ENCODE assay signal across 8 cellular contexts in genomic region chr5:125408582-125409069, GRCh38.
DNase-seq lines count a peak whose midpoint lies in the region; ATAC-seq and TF ChIP-seq lines count a peak whose summit lies in the region.

No MANE protein-coding gene starts in this region.

- H3K36me3 ChIP-seq in cardiac muscle cell (no peaks in the 10 kb centered on the region), PC-3 (ENCODE audit: low read depth, low read length) (no peaks in the 10 kb centered on the region)

- intact Hi-C loops in cardiac septum (cut with DNase I), result no loop called here
- intact Hi-C loops in PC-3 (cut with micrococcal nuclease), result loop anchor here (1.0 to 10.0 kb wide), 12 partner anchors 38 to 756 kb away; no protein-coding TSS in a partner anchor

- POLR2A ChIA-PET in PC-3 (lab: Charles Lee; ENCODE audit: unreplicated experiment), result interaction anchor here (0.5 to 1.0 kb wide), 3 partner anchors 14 to 1467 kb away, joined by 3 to 4 read pairs (median 4); no protein-coding TSS in a partner anchor

- no TSS peak for BruUV-seq in PC-3 (replicated peaks; lab: Mats Ljungman, UMichigan)

- H3K4me3 ChIP-seq in cardiac muscle cell (no peak overlapping the region), PC-3 (ENCODE audit: low read length) (peak overlapping the region; percentile 53; the same call in 1 of the 2 replicates), fibroblast of villous mesenchyme (ENCODE audit: low read depth, low read length) (no peak overlapping the region)

- CTCF ChIA-PET in PC-3 (lab: Charles Lee), result interaction anchor here (0.5 kb wide), 1 partner anchor 110 kb away, joined by 3 read pairs; no protein-coding TSS in a partner anchor

- no peaks in the 10 kb centered on the region for H3K9me2 ChIP-seq in PC-3 (replicated peaks; ENCODE audit: low read length)

- H3K4me2 ChIP-seq in PC-3 (ENCODE audit: low read length), result peak overlapping the region; percentile 82

- no peaks in the 10 kb centered on the region for H4K20me1 ChIP-seq in PC-3 (ENCODE audit: low read length)

- H3K79me2 ChIP-seq in PC-3 (ENCODE audit: low read length), result no peaks in the 10 kb centered on the region

- no peak for TF ChIP-seq CTCF in cardiac muscle cell (IDR thresholded peaks at IDR 0.05; ENCODE audit: low read depth, low read length)
- no peak for TF ChIP-seq CTCF in PC-3 (conservative IDR thresholded peaks at IDR 0.05; ENCODE audit: low read depth, low read length)
- TF ChIP-seq CTCF in fibroblast of villous mesenchyme (IDR thresholded peaks at IDR 0.05; ENCODE audit: insufficient read depth, low read depth, low read length), result no peak

- peaks cover 68% of the 10 kb centered on the region for H3K4me1 ChIP-seq in cardiac muscle cell (ENCODE audit: low read depth)
- H3K4me1 ChIP-seq in PC-3 (ENCODE audit: insufficient read depth, low read length), result peaks cover 64% of the 10 kb centered on the region

- H3F3A ChIP-seq in PC-3 (ENCODE audit: low read length, unreplicated experiment), result no peaks in the 10 kb centered on the region

- DNase-seq in cardiac muscle cell (ENCODE audit: low read depth in 1 of 2, low spot score in 1 of 2), result peak in 1 of 2 donors; percentile 79
- DNase-seq in cardiac septum (ENCODE audit: low spot score), result no peak
- peak; percentile 88 for DNase-seq in PC-3
- peak; percentile 73 for DNase-seq in fibroblast of villous mesenchyme (ENCODE audit: low read depth)
- DNase-seq in substantia nigra (lab: John Stamatoyannopoulos, UW), result no peak
- no peak for DNase-seq in HuH-7.5 (ENCODE audit: low spot score)
- no peak for DNase-seq in NCI-H526 treated with DMSO at 0.1 percent for 48 hours (lab: John Stamatoyannopoulos, UW)

- H3K27me3 ChIP-seq in cardiac muscle cell (no peaks in the 10 kb centered on the region), PC-3 (ENCODE audit: low read length) (no peaks in the 10 kb centered on the region)

- peak; percentile 27 for ATAC-seq in HG02870 (IDR thresholded peaks at IDR 0.05; ENCODE audit: unreplicated experiment)
- peak; percentile 62 for ATAC-seq in PC-3

- H3K9me3 ChIP-seq in cardiac muscle cell (ENCODE audit: low read depth) (no peaks in the 10 kb centered on the region), PC-3 (ENCODE audit: low read length) (no peaks in the 10 kb centered on the region)

- peak overlapping the region; percentile 70 for H3K9ac ChIP-seq in PC-3 (ENCODE audit: low read length)

- H3K27ac ChIP-seq in cardiac muscle cell, result peak overlapping the region; percentile 97
- peak overlapping the region; percentile 96 for H3K27ac ChIP-seq in PC-3 (ENCODE audit: low read length)
- H3K27ac ChIP-seq in substantia nigra (ENCODE audit: low read depth, low read length, poor library complexity, severe bottlenecking), result peak overlapping the region; percentile 2

- peak overlapping the region; percentile 60; the same call in 1 of the 2 replicates for H2AFZ ChIP-seq in PC-3 (ENCODE audit: low read length)

Comparison
In these comparisons a context has a peak if more than half of its experiments do, and no peak if none do; other contexts are left out.
1. DNase-seq: peak in PC-3 (single experiment) and fibroblast of villous mesenchyme (single experiment); none in cardiac septum (single experiment), substantia nigra (0 of 49), HuH-7.5 (single experiment) and NCI-H526 treated with DMSO at 0.1 percent for 48 hours (single experiment).
2. H3K27ac ChIP-seq: peak in every context shown above with its lines; median percentile 97 in cardiac muscle cell; 96 in PC-3; 2 in substantia nigra.